8 cellular contexts compared by ENCODE assay signal in the genomic region with DNA sequence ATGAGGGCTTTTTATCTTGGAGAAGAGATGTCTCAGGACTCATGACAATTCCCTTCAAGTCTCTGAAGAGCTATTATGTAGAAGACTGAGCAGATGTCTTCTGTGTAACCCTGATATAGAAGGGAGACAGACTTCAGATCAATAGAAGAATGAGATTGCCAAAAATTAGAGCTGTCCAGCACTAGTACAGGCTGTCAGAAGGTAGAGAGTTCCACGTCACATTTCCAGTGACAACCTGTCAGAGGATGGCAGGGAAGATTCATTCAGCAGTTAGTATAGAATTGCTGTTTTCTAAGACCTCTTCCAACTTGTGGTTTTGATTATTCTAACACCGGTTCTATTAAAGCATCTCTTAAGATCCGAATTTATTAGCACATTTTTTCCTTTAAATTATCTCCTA.
"Had no signal": no experiment of that assay in that cellular context is flagged by ENCODE, and none has a peak within 500 bp of the region (broad histone marks: within the 10 kb centered on the region; RNA-seq: fewer than 3 reads in every experiment).

No MANE protein-coding gene starts in this region.

- DNase-seq: GDM1, GF-D8 had no signal

- H3K4me3 ChIP-seq: GM12878 had no signal

- FAIRE-seq: G401.6, GM12878, GM12891, GM12892, GM18507, GM19239 had no signal

- ATAC-seq: GM12878 had no signal
